8 cellular contexts compared by ENCODE assay signal in the genomic region with DNA sequence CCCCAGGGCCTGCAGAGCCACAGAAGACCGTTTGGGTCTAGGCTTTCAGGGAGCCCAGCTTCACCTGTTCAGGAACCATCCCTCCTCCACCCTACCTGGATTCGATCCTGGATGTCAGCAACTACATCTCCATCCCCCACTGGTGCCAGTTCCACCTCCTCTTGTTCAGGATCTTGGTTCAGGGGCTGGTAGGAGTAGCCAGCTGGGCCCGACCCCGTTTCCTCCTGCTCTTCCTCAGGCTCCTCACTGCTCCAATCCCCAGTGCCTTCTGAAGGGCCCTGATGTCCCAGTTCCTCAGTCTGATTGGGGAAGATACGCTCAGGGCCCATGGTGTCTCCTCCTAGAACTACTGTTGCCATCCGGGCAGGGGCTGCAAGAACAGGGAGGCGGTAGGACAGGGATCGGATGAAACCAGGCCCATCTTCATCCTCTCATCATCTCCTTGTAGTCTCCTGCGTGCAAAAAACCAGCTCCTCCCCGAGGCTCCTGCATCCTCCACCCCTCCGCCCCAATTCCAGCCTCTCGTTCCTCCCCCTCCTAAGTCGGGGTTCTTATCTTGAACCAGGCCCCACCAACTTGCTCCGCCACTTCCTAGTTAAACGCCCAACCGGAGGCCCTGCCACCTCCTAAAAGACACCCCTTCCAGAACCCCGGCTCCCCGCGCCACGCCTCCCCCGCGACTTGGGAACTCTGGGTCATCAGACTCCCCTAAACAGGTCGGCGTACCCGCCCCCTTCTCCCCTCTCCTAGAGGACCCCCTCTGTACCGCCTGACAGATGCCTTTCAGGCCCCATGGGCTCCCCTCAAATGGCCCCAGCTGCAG. TPM values are rescaled to one million over a fixed set of nuclear protein-coding genes. Genes with fewer than 3 reads are reported as not detected.
DNase-seq lines count a peak whose midpoint lies in the region; ATAC-seq and FAIRE-seq lines count a peak whose summit lies in the region.

No MANE protein-coding gene starts in this region.

- no peak for ATAC-seq in HG02981 (IDR thresholded peaks at IDR 0.05; ENCODE audit: unreplicated experiment)
- ATAC-seq in HG02763 (IDR thresholded peaks at IDR 0.05; ENCODE audit: unreplicated experiment): no peak

- H3K9me3 ChIP-seq in duodenal mucosa (ENCODE audit: control insufficient read depth in 1 of 2, low read length in 2 of 2) (no peaks in the 10 kb centered on the region), mucosa of stomach (ENCODE audit: control insufficient read depth, low read length) (no peaks in the 10 kb centered on the region)

- no peak for FAIRE-seq in GM19239 (lab: Jason Lieb, UNC)

- DNase-seq in EL: peak; percentile 66
- DNase-seq in H7: no peak
- peak; percentile 76 for DNase-seq in OCI-M1 (lab: John Stamatoyannopoulos, UW)
- no peak for DNase-seq in GM19239 (ENCODE audit: insufficient read length, low spot score)

- H3K27me3 ChIP-seq in H7 (ENCODE audit: control insufficient read depth, insufficient read depth, low read length) (no peaks in the 10 kb centered on the region), duodenal mucosa (ENCODE audit: control insufficient read depth in 1 of 2, insufficient read depth in 2 of 2, low read length in 2 of 2) (no peaks in the 10 kb centered on the region), mucosa of stomach (ENCODE audit: control insufficient read depth, insufficient read depth, low read length) (no peaks in the 10 kb centered on the region)

- H3K36me3 ChIP-seq in H7 (replicated peaks; ENCODE audit: control insufficient read depth, insufficient read depth, low read length) (peaks cover 33% of the 10 kb centered on the region), duodenal mucosa (ENCODE audit: control insufficient read depth in 1 of 2, insufficient read depth in 2 of 2, low read length in 2 of 2) (peaks cover 37 to 54% of the 10 kb centered on the region in 2 donors), mucosa of stomach (ENCODE audit: control insufficient read depth, insufficient read depth, low read length) (peaks cover 27% of the 10 kb centered on the region)

- peak overlapping the region; percentile 67 for H3K4me3 ChIP-seq in H7 (ENCODE audit: insufficient read depth, low read depth, low read length)
- H3K4me3 ChIP-seq in duodenal mucosa (ENCODE audit: low read depth in 1 of 2, low read length in 2 of 2): peak overlapping the region; percentile 80 to 87
- H3K4me3 ChIP-seq in mucosa of stomach (ENCODE audit: low read length): peak overlapping the region; percentile 3

- H3K27ac ChIP-seq in duodenal mucosa (ENCODE audit: low read depth, low read length): no peak overlapping the region

- H3K4me1 ChIP-seq in duodenal mucosa (ENCODE audit: control insufficient read depth in 1 of 2, insufficient read depth in 2 of 2, low read length in 2 of 2) (peaks cover 27 to 34% of the 10 kb centered on the region in 2 donors), mucosa of stomach (ENCODE audit: control insufficient read depth, insufficient read depth, low read length) (peaks cover 36% of the 10 kb centered on the region)

- H3K9ac ChIP-seq in duodenal mucosa (ENCODE audit: low read depth in 1 of 2, low read length in 2 of 2): peak overlapping the region; percentile 73 to 76
- peak overlapping the region; percentile 73 for H3K9ac ChIP-seq in mucosa of stomach (ENCODE audit: low read length)

RNA-seq across cellular contexts. Expression of gene MEA1, which starts 0.5 kb away (rescaled TPM):
- total RNA-seq in H7 (2014; rRNA removed; shearing (Covaris generic)): 81.3 and 102 TPM in 2 replicates

RNA-seq across cellular contexts. Expression of gene KLHDC3, which starts 0.8 kb away (rescaled TPM):
- total RNA-seq in H7 (2014; rRNA removed; shearing (Covaris generic)): 226 and 253 TPM in 2 replicates

RNA-seq across cellular contexts. Expression of gene RRP36, which starts 8.2 kb away (rescaled TPM):
- 100 and 106 TPM in 2 replicates for total RNA-seq in H7 (2014; rRNA removed; shearing (Covaris generic))

RNA-seq across cellular contexts. Expression of gene PPP2R5D, which starts 28.9 kb away (rescaled TPM):
- total RNA-seq in H7 (2014; rRNA removed; shearing (Covaris generic)): 58.9 and 62.8 TPM in 2 replicates

RNA-seq across cellular contexts. Expression of gene PEX6, which starts 34.2 kb away (rescaled TPM):
- total RNA-seq in H7 (2014; rRNA removed; shearing (Covaris generic)): 47.5 and 52.5 TPM in 2 replicates

Comparison
In these comparisons a context has a peak if more than half of its experiments do, and no peak if none do; other contexts are left out.
1. DNase-seq: peak in EL (single experiment) and OCI-M1 (single experiment); none in H7 (single experiment) and GM19239 (single experiment).
2. H3K4me3 ChIP-seq: peak in every context shown above with its lines; median percentile 84 in duodenal mucosa; 67 in H7; 3 in mucosa of stomach.